1 cellular context compared by ENCODE assay signal in genomic region chr2:25806941-25807340, GRCh38.
TF ChIP-seq lines count a peak whose summit lies in the region.

No MANE protein-coding gene starts in this region.

TF ChIP-seq in SK-N-SH treated with all-trans-retinoic acid at 6 μM for 48 hours, 23 proteins besides CTCF, POLR2A, EP300 and RAD21 (continued from another document):
- TF ChIP-seq POU6F1 (CRISPR knock-in tag; IDR thresholded peaks at IDR 0.05; ENCODE audit: borderline replicate concordance, low read depth): no peak
- TF ChIP-seq ZNF565 (CRISPR knock-in tag; conservative IDR thresholded peaks at IDR 0.05; ENCODE audit: low read depth): no peak
- TF ChIP-seq ARNTL (CRISPR knock-in tag; IDR thresholded peaks at IDR 0.05; ENCODE audit: borderline replicate concordance, low read depth): no peak
